ENCODE assay signal across 23 cellular contexts in the genomic region with DNA sequence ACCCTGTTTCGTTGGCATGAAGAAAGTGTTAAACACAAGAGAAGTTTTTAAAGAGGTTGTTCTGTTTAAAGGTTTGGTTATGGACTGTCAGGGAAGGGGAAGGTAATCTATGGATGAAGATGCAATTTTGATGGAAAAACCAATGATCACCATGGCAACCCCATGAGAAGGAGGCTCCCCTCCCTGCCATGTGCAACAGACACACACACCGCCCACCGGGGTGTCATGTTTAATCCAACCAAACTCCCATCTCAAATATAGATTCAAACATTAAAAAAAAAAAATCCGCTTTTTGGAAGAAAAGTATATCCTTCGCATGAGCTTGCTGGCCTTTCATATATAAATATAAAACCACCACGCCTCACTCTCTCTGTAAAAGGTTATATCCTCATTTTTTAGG.
"Had no signal": no experiment of that assay in that cellular context is flagged by ENCODE, and none has a peak within 500 bp of the region (broad histone marks: within the 10 kb centered on the region; RNA-seq: fewer than 3 reads in every experiment).

No MANE protein-coding gene starts in this region.

- H3K27ac ChIP-seq: HL-60, SJSA1, SK-N-MC had no signal

- H3K9me3 ChIP-seq: SJSA1 had no signal

- H3K4me1 Mint-ChIP-seq: IgD-negative memory B cell had no signal

- H3K36me3 Mint-ChIP-seq: IgD-negative memory B cell had no signal

- DNase-seq: KBM-7, MV-4-11, NCI-H1048, NCI-H1105, NCI-H1417, NCI-H146, NCI-H1694 treated with DMSO at 0.1 percent for 48 hours, NCI-H1930, NCI-H2081, NCI-H2107, NCI-H226, NCI-H446, NCI-H510A, NCI-H524 treated with DMSO at 0.1 percent for 48 hours, NCI-H69, NCI-H774, Right ventricle myocardium superior, RPMI8226, SIG-M5 had no signal

- H3K4me3 Mint-ChIP-seq: IgD-negative memory B cell had no signal

- H3K27me3 ChIP-seq: SJSA1 had no signal

- H3K9me3 Mint-ChIP-seq: IgD-negative memory B cell had no signal
